Comparison of ENCODE assay signal across 1 cellular context in genomic region chrX:153517941-153518834, GRCh38.
TF ChIP-seq lines count a peak whose summit lies in the region.

No MANE protein-coding gene starts in this region.

TF ChIP-seq in WTC11, 78 proteins besides CTCF, POLR2A, EP300 and RAD21 (continued from another document):
- TF ChIP-seq HMGXB4 (CRISPR knock-in tag; IDR thresholded peaks at IDR 0.05) (no peak), GABPB1 (CRISPR knock-in tag; IDR thresholded peaks at IDR 0.05) (no peak), SOX15 (CRISPR knock-in tag; IDR thresholded peaks at IDR 0.05) (no peak), JAZF1 (CRISPR knock-in tag; IDR thresholded peaks at IDR 0.05) (no peak), CBFB (CRISPR knock-in tag; IDR thresholded peaks at IDR 0.05; ENCODE audit: low read depth) (no peak), TP53 (CRISPR knock-in tag; IDR thresholded peaks at IDR 0.05) (no peak), ZNF671 (CRISPR knock-in tag; IDR thresholded peaks at IDR 0.05) (no peak), ZNF232 (CRISPR knock-in tag; IDR thresholded peaks at IDR 0.05) (no peak), FOXK1 (CRISPR knock-in tag; IDR thresholded peaks at IDR 0.05) (no peak), ZNF416 (CRISPR knock-in tag; IDR thresholded peaks at IDR 0.05) (no peak), CDX4 (CRISPR knock-in tag; IDR thresholded peaks at IDR 0.05; ENCODE audit: borderline replicate concordance) (no peak), NFATC4 (CRISPR knock-in tag; IDR thresholded peaks at IDR 0.05) (no peak), NR1H2 (CRISPR knock-in tag; IDR thresholded peaks at IDR 0.05) (no peak), NFE2L1 (CRISPR knock-in tag; IDR thresholded peaks at IDR 0.05) (no peak)
- TF ChIP-seq, protein P1, sequence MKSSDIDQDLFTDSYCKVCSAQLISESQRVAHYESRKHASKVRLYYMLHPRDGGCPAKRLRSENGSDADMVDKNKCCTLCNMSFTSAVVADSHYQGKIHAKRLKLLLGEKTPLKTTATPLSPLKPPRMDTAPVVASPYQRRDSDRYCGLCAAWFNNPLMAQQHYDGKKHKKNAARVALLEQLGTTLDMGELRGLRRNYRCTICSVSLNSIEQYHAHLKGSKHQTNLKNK (CRISPR knock-in tag; IDR thresholded peaks at IDR 0.05) = no peak
- TF ChIP-seq, protein P2, sequence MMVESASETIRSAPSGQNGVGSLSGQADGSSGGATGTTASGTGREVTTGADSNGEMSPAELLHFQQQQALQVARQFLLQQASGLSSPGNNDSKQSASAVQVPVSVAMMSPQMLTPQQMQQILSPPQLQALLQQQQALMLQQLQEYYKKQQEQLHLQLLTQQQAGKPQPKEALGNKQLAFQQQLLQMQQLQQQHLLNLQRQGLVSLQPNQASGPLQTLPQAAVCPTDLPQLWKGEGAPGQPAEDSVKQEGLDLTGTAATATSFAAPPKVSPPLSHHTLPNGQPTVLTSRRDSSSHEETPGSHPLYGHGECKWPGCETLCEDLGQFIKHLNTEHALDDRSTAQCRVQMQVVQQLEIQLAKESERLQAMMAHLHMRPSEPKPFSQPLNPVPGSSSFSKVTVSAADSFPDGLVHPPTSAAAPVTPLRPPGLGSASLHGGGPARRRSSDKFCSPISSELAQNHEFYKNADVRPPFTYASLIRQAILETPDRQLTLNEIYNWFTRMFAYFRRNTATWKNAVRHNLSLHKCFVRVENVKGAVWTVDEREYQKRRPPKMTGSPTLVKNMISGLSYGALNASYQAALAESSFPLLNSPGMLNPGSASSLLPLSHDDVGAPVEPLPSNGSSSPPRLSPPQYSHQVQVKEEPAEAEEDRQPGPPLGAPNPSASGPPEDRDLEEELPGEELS (CRISPR knock-in tag; IDR thresholded peaks at IDR 0.05) = no peak
- TF ChIP-seq, protein P3, sequence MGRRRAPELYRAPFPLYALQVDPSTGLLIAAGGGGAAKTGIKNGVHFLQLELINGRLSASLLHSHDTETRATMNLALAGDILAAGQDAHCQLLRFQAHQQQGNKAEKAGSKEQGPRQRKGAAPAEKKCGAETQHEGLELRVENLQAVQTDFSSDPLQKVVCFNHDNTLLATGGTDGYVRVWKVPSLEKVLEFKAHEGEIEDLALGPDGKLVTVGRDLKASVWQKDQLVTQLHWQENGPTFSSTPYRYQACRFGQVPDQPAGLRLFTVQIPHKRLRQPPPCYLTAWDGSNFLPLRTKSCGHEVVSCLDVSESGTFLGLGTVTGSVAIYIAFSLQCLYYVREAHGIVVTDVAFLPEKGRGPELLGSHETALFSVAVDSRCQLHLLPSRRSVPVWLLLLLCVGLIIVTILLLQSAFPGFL (CRISPR knock-in tag; IDR thresholded peaks at IDR 0.05; ENCODE audit: borderline replicate concordance) = no peak
